Comparison of ENCODE assay signal across 1 cellular context in the genomic region with DNA sequence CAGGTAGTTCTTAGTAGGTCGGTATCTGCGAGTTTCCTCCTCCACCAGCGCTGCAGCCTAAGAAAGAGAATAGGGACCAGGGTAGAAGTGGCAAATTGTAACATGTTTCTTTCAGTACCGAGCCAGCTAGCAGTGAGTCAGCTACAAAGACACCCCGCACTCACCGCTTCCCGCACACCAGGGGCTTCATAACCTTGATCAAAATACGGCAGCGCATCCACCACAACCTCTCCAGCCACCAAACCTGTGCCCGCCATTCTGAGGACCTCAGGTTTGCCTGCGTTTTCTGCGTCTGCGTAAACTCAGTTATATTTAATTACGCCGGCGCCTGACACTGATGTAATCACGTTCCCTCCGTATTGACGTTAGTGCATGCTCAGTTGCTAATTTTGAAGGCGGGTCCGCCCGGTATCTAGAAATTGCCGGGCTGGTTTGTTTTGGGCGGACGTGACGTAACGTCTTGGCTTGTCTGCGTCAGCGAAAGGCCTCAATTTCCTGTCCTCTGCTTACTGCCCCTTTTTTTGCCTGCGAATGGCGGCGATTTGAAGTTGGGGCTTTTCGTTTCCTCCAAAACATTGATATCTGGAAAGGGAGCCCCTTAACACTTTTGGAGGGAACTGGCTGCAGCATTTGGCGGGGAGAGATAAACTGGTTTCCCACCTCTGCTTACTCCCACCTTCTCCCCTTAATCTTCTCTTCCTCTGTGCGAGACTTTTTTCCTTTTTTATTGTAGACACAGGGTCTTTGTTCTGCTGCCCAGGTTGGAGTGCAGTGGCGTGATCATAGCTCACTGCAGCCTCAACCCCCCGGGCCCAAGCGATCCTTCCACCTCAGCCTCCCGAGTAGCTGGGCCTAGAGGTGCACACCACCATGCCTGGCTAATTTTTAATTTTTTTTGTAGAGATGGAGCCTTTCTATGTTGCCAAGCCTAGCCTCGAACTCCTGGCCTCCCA.
TF ChIP-seq lines count a peak whose summit lies in the region.

A gene (minus strand): TSS at position 281 of the 953 bp plus-strand sequence. CDS start 24 bp downstream, at position 257.

TF ChIP-seq in liver, 16 proteins besides CTCF, POLR2A, EP300 and RAD21 (continued from another document):
- TF ChIP-seq, protein P1, sequence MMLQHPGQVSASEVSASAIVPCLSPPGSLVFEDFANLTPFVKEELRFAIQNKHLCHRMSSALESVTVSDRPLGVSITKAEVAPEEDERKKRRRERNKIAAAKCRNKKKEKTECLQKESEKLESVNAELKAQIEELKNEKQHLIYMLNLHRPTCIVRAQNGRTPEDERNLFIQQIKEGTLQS (IDR thresholded peaks at IDR 0.05): peak; percentile 82
- TF ChIP-seq NR2F2 (IDR thresholded peaks at IDR 0.05): no peak
TF ChIP-seq in liver: peak in this region for 14.
